ENCODE assay signal across 9 cellular contexts in the genomic region with DNA sequence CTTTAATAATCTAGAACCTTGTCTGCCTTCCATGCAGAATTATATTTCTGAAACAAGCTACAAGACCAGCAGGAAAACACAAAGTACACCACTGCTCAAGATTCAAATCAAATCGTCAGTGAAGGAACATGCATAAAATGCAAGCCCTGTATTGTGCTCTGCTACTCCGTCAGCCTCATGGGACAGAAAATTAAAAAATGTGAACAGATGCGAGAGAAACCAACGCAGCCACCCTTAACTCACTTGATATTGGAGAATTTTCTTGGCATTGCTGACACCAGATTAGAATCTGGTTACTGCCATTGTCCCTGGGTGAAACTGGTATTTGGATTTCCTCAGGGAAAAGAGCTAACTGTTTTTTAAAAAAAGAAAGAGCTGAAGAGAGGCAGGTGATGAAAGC. TPM values are rescaled to one million over a fixed set of nuclear protein-coding genes. Genes with fewer than 3 reads are reported as not detected.
DNase-seq lines count a peak whose midpoint lies in the region; ATAC-seq and TF ChIP-seq lines count a peak whose summit lies in the region.
"Had no signal": no experiment of that assay in that cellular context is flagged by ENCODE, and none has a peak within 500 bp of the region (broad histone marks: within the 10 kb centered on the region; RNA-seq: fewer than 3 reads in every experiment).

No MANE protein-coding gene starts in this region.

- H4K20me1 ChIP-seq in smooth muscle cell (ENCODE audit: low read depth): peaks cover 66% of the 10 kb centered on the region

- H3K36me3 ChIP-seq in HUES64 (ENCODE audit: insufficient read depth, low read length) (peaks cover 69% of the 10 kb centered on the region), smooth muscle cell (ENCODE audit: low read depth) (no peaks in the 10 kb centered on the region)

- H3K79me2 ChIP-seq in smooth muscle cell (ENCODE audit: low read depth): peaks cover 76% of the 10 kb centered on the region

- no peak for TF ChIP-seq CTCF in smooth muscle cell (IDR thresholded peaks at IDR 0.05; ENCODE audit: borderline replicate concordance, insufficient read depth, poor library complexity, severe bottlenecking)

- intact Hi-C loops in activated T-helper 2 cell treated with anti-CD3 and anti-CD28 coated beads, Interferon-gamma antibody, Interleukin-2, Interleukin-4, amounts not matched to agents 10 μg/mL and 5 μg/mL and 100 μg/mL, durations not matched to agents 14 hours and 24 hours and 36 hours (cut with micrococcal nuclease): no loop called here

- H3K9me3 ChIP-seq in HUES64 (ENCODE audit: insufficient read depth, low read depth, low read length): no peaks in the 10 kb centered on the region
- H3K9me3 ChIP-seq in smooth muscle cell (replicated peaks; ENCODE audit: low read depth): no peaks in the 10 kb centered on the region

- no peak for DNase-seq in smooth muscle cell (lab: John Stamatoyannopoulos, UW; ENCODE audit: unreplicated experiment)
- no peak for DNase-seq in germinal center (ENCODE audit: low spot score)
- DNase-seq in NOMO-1 (lab: John Stamatoyannopoulos, UW; ENCODE audit: unreplicated experiment in 2 of 2): no peak
- DNase-seq in activated T-helper 2 cell treated with anti-CD3 and anti-CD28 coated beads, Interferon-gamma antibody, Interleukin-2, Interleukin-4, amounts not matched to agents 10 μg/mL and 5 μg/mL and 100 μg/mL, durations not matched to agents 14 hours and 24 hours and 36 hours (ENCODE audit: low spot score): no peak
- DNase-seq: activated CD4-positive, alpha-beta T cell treated with anti-CD3 and anti-CD28 coated beads, Interleukin-2, amount 50 U/mL, for 1 hour had no signal

- H3K4me1 Mint-ChIP-seq in activated T-helper 17 cell treated with anti-CD3 and anti-CD28 coated beads, Interleukin-2, amount 50 U/mL, for 72 hours: peaks cover 26% of the 10 kb centered on the region
- peaks cover 29% of the 10 kb centered on the region for H3K4me1 Mint-ChIP-seq in activated T-helper 2 cell treated with anti-CD3 and anti-CD28 coated beads, Interferon-gamma antibody, Interleukin-2, Interleukin-4, amounts not matched to agents 10 μg/mL and 5 μg/mL and 100 μg/mL, durations not matched to agents 14 hours and 24 hours and 36 hours (ENCODE audit: low read depth)

- peak overlapping the region; percentile 61 for H3K27ac Mint-ChIP-seq in activated T-helper 17 cell treated with anti-CD3 and anti-CD28 coated beads, Interleukin-2, amount 50 U/mL, for 72 hours
- no peak overlapping the region for H3K27ac Mint-ChIP-seq in activated T-helper 2 cell treated with anti-CD3 and anti-CD28 coated beads, Interferon-gamma antibody, Interleukin-2, Interleukin-4, amounts not matched to agents 10 μg/mL and 5 μg/mL and 100 μg/mL, durations not matched to agents 14 hours and 24 hours and 36 hours

- peaks cover 86% of the 10 kb centered on the region for H3K36me3 Mint-ChIP-seq in activated T-helper 17 cell treated with anti-CD3 and anti-CD28 coated beads, Interleukin-2, amount 50 U/mL, for 72 hours (ENCODE audit: low read depth)
- peaks cover 66% of the 10 kb centered on the region for H3K36me3 Mint-ChIP-seq in activated T-helper 2 cell treated with anti-CD3 and anti-CD28 coated beads, Interferon-gamma antibody, Interleukin-2, Interleukin-4, amounts not matched to agents 10 μg/mL and 5 μg/mL and 100 μg/mL, durations not matched to agents 14 hours and 24 hours and 36 hours (ENCODE audit: low read depth)

- no peak overlapping the region for H2AFZ ChIP-seq in smooth muscle cell (ENCODE audit: low read depth)

- peaks cover 66% of the 10 kb centered on the region for H3F3A ChIP-seq in smooth muscle cell (ENCODE audit: low read depth)

- H3K9me3 Mint-ChIP-seq in activated T-helper 17 cell treated with anti-CD3 and anti-CD28 coated beads, Interleukin-2, amount 50 U/mL, for 72 hours: no peaks in the 10 kb centered on the region
- no peaks in the 10 kb centered on the region for H3K9me3 Mint-ChIP-seq in activated T-helper 2 cell treated with anti-CD3 and anti-CD28 coated beads, Interferon-gamma antibody, Interleukin-2, Interleukin-4, amounts not matched to agents 10 μg/mL and 5 μg/mL and 100 μg/mL, durations not matched to agents 14 hours and 24 hours and 36 hours

- H3K27me3 ChIP-seq in HUES64 (ENCODE audit: insufficient read depth, low read length) (no peaks in the 10 kb centered on the region), layer of hippocampus (ENCODE audit: control insufficient read depth, insufficient read depth, low read length) (no peaks in the 10 kb centered on the region), smooth muscle cell (ENCODE audit: low read depth) (no peaks in the 10 kb centered on the region)

- no peak for ATAC-seq in activated T-helper 17 cell treated with anti-CD3 and anti-CD28 coated beads, Interleukin-2, amount 50 U/mL, for 72 hours (replicated peaks)
- no peak for ATAC-seq in HG03571 (IDR thresholded peaks at IDR 0.05; ENCODE audit: unreplicated experiment)

- H3K4me3 ChIP-seq in HUES64 (ENCODE audit: low read length) (no peak overlapping the region), smooth muscle cell (no peak overlapping the region)

- peak overlapping the region; percentile 66 for H3K4me2 ChIP-seq in smooth muscle cell

- H3K27me3 Mint-ChIP-seq in activated T-helper 17 cell treated with anti-CD3 and anti-CD28 coated beads, Interleukin-2, amount 50 U/mL, for 72 hours: no peaks in the 10 kb centered on the region
- no peaks in the 10 kb centered on the region for H3K27me3 Mint-ChIP-seq in activated T-helper 2 cell treated with anti-CD3 and anti-CD28 coated beads, Interferon-gamma antibody, Interleukin-2, Interleukin-4, amounts not matched to agents 10 μg/mL and 5 μg/mL and 100 μg/mL, durations not matched to agents 14 hours and 24 hours and 36 hours (ENCODE audit: low read depth)

- WGBS in HUES64: 89% methylated on average over 4 of the region's 4 CpGs
- 69% methylated on average over 4 of the region's 4 CpGs for WGBS in smooth muscle cell (ENCODE audit: low lambda C conversion rate)

- H3K4me1 ChIP-seq in HUES64 (ENCODE audit: insufficient read depth, low read length): peaks cover 25% of the 10 kb centered on the region
- peaks cover 73% of the 10 kb centered on the region for H3K4me1 ChIP-seq in smooth muscle cell (ENCODE audit: low read depth)

- H3K9ac ChIP-seq in HUES64 (ENCODE audit: low read depth, low read length) (peak overlapping the region; percentile 58), smooth muscle cell (ENCODE audit: low read depth) (peak overlapping the region; percentile 87)

- H3K27ac ChIP-seq in HUES64 (ENCODE audit: low read depth, low read length) (peak overlapping the region; percentile 63), layer of hippocampus (ENCODE audit: low read depth, low read length) (peak overlapping the region; percentile 2), smooth muscle cell (ENCODE audit: low read depth) (peak overlapping the region; percentile 99)

- no peak overlapping the region for H3K4me3 Mint-ChIP-seq in activated T-helper 17 cell treated with anti-CD3 and anti-CD28 coated beads, Interleukin-2, amount 50 U/mL, for 72 hours
- H3K4me3 Mint-ChIP-seq in activated T-helper 2 cell treated with anti-CD3 and anti-CD28 coated beads, Interferon-gamma antibody, Interleukin-2, Interleukin-4, amounts not matched to agents 10 μg/mL and 5 μg/mL and 100 μg/mL, durations not matched to agents 14 hours and 24 hours and 36 hours (ENCODE audit: low read depth): no peak overlapping the region

RNA-seq across cellular contexts. Expression of gene ANXA2, which starts 23.6 kb away (rescaled TPM):
- polyA plus RNA-seq in HUES64 (2013, experiment 1 of 2): 148 TPM
- polyA plus RNA-seq in HUES64 (2013, experiment 2 of 2): 136 TPM
- 100 to 1,000 TPM; 120 to 420 TPM for total RNA-seq in activated T-helper 17 cell treated with anti-CD3 and anti-CD28 coated beads, Interleukin-2, amount 50 U/mL, for 72 hours
- 2,380 and 2,477 TPM in 2 replicates for total RNA-seq in smooth muscle cell
- 2,665 and 3,194 TPM in 2 replicates for polyA plus RNA-seq in smooth muscle cell
- total RNA-seq in activated T-helper 2 cell treated with anti-CD3 and anti-CD28 coated beads, Interferon-gamma antibody, Interleukin-2, Interleukin-4, amounts not matched to agents 10 μg/mL and 5 μg/mL and 100 μg/mL, durations not matched to agents 14 hours and 24 hours and 36 hours: 262 and 267 TPM in 2 replicates

Comparison
In these comparisons a context has a peak if more than half of its experiments do, and no peak if none do; other contexts are left out.
1. H3K27ac ChIP-seq: peak in every context shown above with its lines; median percentile 99 in smooth muscle cell; 63 in HUES64; 2 in layer of hippocampus.